ENCODE assay signal across 23 cellular contexts in genomic region chr11:7072401-7073028, GRCh38. TPM values are rescaled to one million over a fixed set of nuclear protein-coding genes. Genes with fewer than 3 reads are reported as not detected.
"Had no signal": no experiment of that assay in that cellular context is flagged by ENCODE, and none has a peak within 500 bp of the region (broad histone marks: within the 10 kb centered on the region; RNA-seq: fewer than 3 reads in every experiment).

No MANE protein-coding gene starts in this region.

- H3K27ac Mint-ChIP-seq: activated B cell treated with CpG ODN at 0.5 μM for 24 hours; activated CD4-positive, alpha-beta T cell treated with anti-CD3 and anti-CD28 coated beads, Interleukin-2, amount 10 ng/mL, durations not matched to agents 7 days and 5 days; activated naive CD8-positive, alpha-beta T cell; activated T-cell treated with anti-CD3 and anti-CD28 coated beads, Interleukin-2, amount 50 U/mL, for 72 hours; mesothelial cell of epicardium; stimulated activated naive CD8-positive, alpha-beta T cell treated with anti-CD3 and anti-CD28 coated beads, Interleukin-15, Interleukin-2, amounts not matched to agents 100 ng/mL and 50 ng/mL, for 24 hours had no signal

- ATAC-seq: activated T-cell treated with anti-CD3 and anti-CD28 coated beads, Interleukin-2, amount 50 U/mL, for 72 hours; body of pancreas; lower lobe of right lung; pancreas had no signal

- H3K27me3 Mint-ChIP-seq: activated CD4-positive, alpha-beta T cell treated with anti-CD3 and anti-CD28 coated beads, Interleukin-2, amount 10 ng/mL, durations not matched to agents 7 days and 5 days had no signal

- H3K4me1 ChIP-seq: body of pancreas, colonic mucosa, esophagus squamous epithelium, lower lobe of right lung, pancreas, sigmoid colon, spleen, upper lobe of left lung had no signal

- H3K4me3 Mint-ChIP-seq: activated B cell treated with CpG ODN at 0.5 μM for 24 hours; activated CD4-positive, alpha-beta T cell treated with anti-CD3 and anti-CD28 coated beads, Interleukin-2, amount 10 ng/mL, durations not matched to agents 7 days and 5 days; activated naive CD8-positive, alpha-beta T cell; activated T-cell treated with anti-CD3 and anti-CD28 coated beads, Interleukin-2, amount 50 U/mL, for 72 hours; mesothelial cell of epicardium; neural crest cell; stimulated activated naive CD8-positive, alpha-beta T cell treated with anti-CD3 and anti-CD28 coated beads, Interleukin-15, Interleukin-2, amounts not matched to agents 100 ng/mL and 50 ng/mL, for 24 hours had no signal

- DNase-seq: activated B cell treated with CpG ODN at 0.5 μM for 24 hours; activated CD4-positive, alpha-beta T cell treated with anti-CD3 and anti-CD28 coated beads, Interleukin-2, amount 10 ng/mL, durations not matched to agents 7 days and 5 days; activated CD8-positive, alpha-beta memory T cell treated with anti-CD3 and anti-CD28 coated beads, Interleukin-2, amount 50 U/mL, for 48 hours; activated gamma-delta T cell; activated T-cell treated with anti-CD3 and anti-CD28 coated beads, Interleukin-2, amount 50 U/mL, for 72 hours; amygdala; body of pancreas; central memory CD4-positive, alpha-beta T cell; colonic mucosa; esophagus squamous epithelium; hypothalamus; lower lobe of right lung; pancreas; sigmoid colon; spleen; upper lobe of left lung had no signal

- H3K36me3 Mint-ChIP-seq: activated naive CD8-positive, alpha-beta T cell; mesothelial cell of epicardium had no signal

- H3K27me3 ChIP-seq: body of pancreas, colonic mucosa, esophagus squamous epithelium, pancreas, sigmoid colon, upper lobe of left lung had no signal

- H3K27ac ChIP-seq: body of pancreas, colonic mucosa, esophagus squamous epithelium, lower lobe of right lung, pancreas, sigmoid colon, spleen, upper lobe of left lung had no signal

- H3K4me1 Mint-ChIP-seq: activated B cell treated with CpG ODN at 0.5 μM for 24 hours; activated CD4-positive, alpha-beta T cell treated with anti-CD3 and anti-CD28 coated beads, Interleukin-2, amount 10 ng/mL, durations not matched to agents 7 days and 5 days had no signal

- H3K9me3 Mint-ChIP-seq: activated B cell treated with CpG ODN at 0.5 μM for 24 hours; activated CD4-positive, alpha-beta T cell treated with anti-CD3 and anti-CD28 coated beads, Interleukin-2, amount 10 ng/mL, durations not matched to agents 7 days and 5 days; activated T-cell treated with anti-CD3 and anti-CD28 coated beads, Interleukin-2, amount 50 U/mL, for 72 hours; neural crest cell; stimulated activated naive CD8-positive, alpha-beta T cell treated with anti-CD3 and anti-CD28 coated beads, Interleukin-15, Interleukin-2, amounts not matched to agents 100 ng/mL and 50 ng/mL, for 24 hours had no signal

RNA-seq across cellular contexts. Expression of gene RBMXL2, which starts 16.3 kb away (rescaled TPM):
- total RNA-seq: activated B cell treated with CpG ODN at 0.5 μM for 24 hours; activated CD4-positive, alpha-beta T cell treated with anti-CD3 and anti-CD28 coated beads, Interleukin-2, amount 10 ng/mL, durations not matched to agents 7 days and 5 days; activated T-cell treated with anti-CD3 and anti-CD28 coated beads, Interleukin-2, amount 50 U/mL, for 72 hours; colonic mucosa; lower lobe of right lung; myocyte; pancreas; sigmoid colon; temporal lobe had no signal
- polyA plus RNA-seq: pancreas, spleen had no signal

RNA-seq across cellular contexts. Expression of gene NLRP14, which starts 52.2 kb away (rescaled TPM):
- total RNA-seq: lower lobe of right lung, myocyte had no signal

RNA-seq across cellular contexts. Expression of gene ZNF214, which starts 52.4 kb away (rescaled TPM):
- total RNA-seq: activated B cell treated with CpG ODN at 0.5 μM for 24 hours; activated CD4-positive, alpha-beta T cell treated with anti-CD3 and anti-CD28 coated beads, Interleukin-2, amount 10 ng/mL, durations not matched to agents 7 days and 5 days; T-helper 2 cell treated with Interferon-gamma antibody and Interleukin-4, amounts not matched to agents 100 ng/mL and 5 ng/mL, for 36 hours had no signal
